In genomic region chr15:74821091-74821789, GRCh38 we compare ENCODE assay signal across 10 cellular contexts. TPM values are rescaled to one million over a fixed set of nuclear protein-coding genes. Genes with fewer than 3 reads are reported as not detected.
A peak's percentile ranks its signal among the peaks of the same experiment; 100 is the strongest.
DNase-seq lines count a peak whose midpoint lies in the region; ATAC-seq, FAIRE-seq and TF ChIP-seq lines count a peak whose summit lies in the region.
"Had no signal": no experiment of that assay in that cellular context is flagged by ENCODE, and none has a peak within 500 bp of the region (broad histone marks: within the 10 kb centered on the region; RNA-seq: fewer than 3 reads in every experiment).

No MANE protein-coding gene starts in this region.

- 53 to 59% (median 58%) methylated on average over 11 of the region's 11 CpGs for WGBS in ovary, 3 donors

- DNase-seq in bronchial epithelial cell (ENCODE audit: low read depth) (peak; percentile 34), ovary (no peak), hippocampal formation (lab: John Stamatoyannopoulos, UW) (no peak), MG63 (no peak), DMS79 (lab: John Stamatoyannopoulos, UW) (no peak)
- DNase-seq: NCI-H748 treated with DMSO at 0.1 percent for 48 hours had no signal

- H3K4me1 ChIP-seq in ovary (ENCODE audit: insufficient read depth), result peaks cover 1% of the 10 kb centered on the region

- H3K4me3 ChIP-seq in bronchial epithelial cell (ENCODE audit: low read depth, low read length), result no peak overlapping the region
- no peak overlapping the region for H3K4me3 ChIP-seq in ovary
- no peak overlapping the region for H3K4me3 ChIP-seq in MG63

- no peak for TF ChIP-seq EP300 in ovary (IDR thresholded peaks at IDR 0.05)

- peaks cover 7% of the 10 kb centered on the region for H3K27me3 ChIP-seq in bronchial epithelial cell (ENCODE audit: control insufficient read depth, insufficient read depth, low read length)
- no peaks in the 10 kb centered on the region for H3K27me3 ChIP-seq in ovary
- H3K27me3 ChIP-seq in MG63, result no peaks in the 10 kb centered on the region

- no peak overlapping the region for H3K27ac ChIP-seq in ovary

- H3K36me3 ChIP-seq in bronchial epithelial cell (ENCODE audit: control insufficient read depth, insufficient read depth, low read length) (no peaks in the 10 kb centered on the region), ovary (no peaks in the 10 kb centered on the region), MG63 (no peaks in the 10 kb centered on the region)

- intact Hi-C loops in ovary (cut with DNase I), result no loop called here

- peak; percentile 18 for TF ChIP-seq CTCF in GM12873 (IDR thresholded peaks at IDR 0.05; ENCODE audit: insufficient read depth, low read depth, low read length, missing control alignments)
- no peak for TF ChIP-seq CTCF in bronchial epithelial cell (IDR thresholded peaks at IDR 0.05; ENCODE audit: insufficient read depth, low read length, severe bottlenecking)
- TF ChIP-seq CTCF in ovary (IDR thresholded peaks at IDR 0.05), result no peak

- peak; percentile 75 for FAIRE-seq in bronchial epithelial cell (lab: Jason Lieb, UNC)

- ATAC-seq in GM19463 (IDR thresholded peaks at IDR 0.05; ENCODE audit: unreplicated experiment), result peak; percentile 85
- peak; percentile 63 for ATAC-seq in HG03520 (IDR thresholded peaks at IDR 0.05; ENCODE audit: unreplicated experiment)

- TF ChIP-seq POLR2A in ovary (IDR thresholded peaks at IDR 0.05), result no peak

- H3K9me3 ChIP-seq in ovary, result no peaks in the 10 kb centered on the region
- no peaks in the 10 kb centered on the region for H3K9me3 ChIP-seq in MG63

RNA-seq across cellular contexts. Expression of gene CPLX3, which starts 5.2 kb away (rescaled TPM):
- total RNA-seq in bronchial epithelial cell, result not detected in 2 replicates
- not detected for total RNA-seq in ovary
- not detected for polyA plus RNA-seq in ovary
- total RNA-seq in MG63 (2014; rRNA removed; shearing (Covaris generic); ENCODE audit: low replicate concordance), result not detected in 2 replicates
- total RNA-seq: glomerular endothelial cell had no signal

RNA-seq across cellular contexts. Expression of gene LMAN1L, which starts 8.6 kb away (rescaled TPM):
- total RNA-seq in bronchial epithelial cell (under 0.01 TPM in 1 of 2 replicates, not detected in the other), ovary (not detected)
- not detected for polyA plus RNA-seq in ovary
- not detected in 2 replicates for total RNA-seq in MG63 (2014; rRNA removed; shearing (Covaris generic); ENCODE audit: low replicate concordance)

RNA-seq across cellular contexts. Expression of gene ULK3, which starts 21.7 kb away (rescaled TPM):
- 17.4 and 23.6 TPM in 2 replicates for total RNA-seq in bronchial epithelial cell
- 10 to 100 TPM; 25.2 to 45.7 (median 27.8) TPM for total RNA-seq in ovary
- 10 to 100 TPM; 17.4 to 22.6 TPM for polyA plus RNA-seq in ovary
- 14.5 and 19.5 TPM in 2 replicates for total RNA-seq in MG63 (2014; rRNA removed; shearing (Covaris generic); ENCODE audit: low replicate concordance)

RNA-seq across cellular contexts. Expression of gene CSK, which starts 39.4 kb away (rescaled TPM):
- 28.9 and 29.2 TPM in 2 replicates for total RNA-seq in bronchial epithelial cell
- total RNA-seq in ovary, result 10 to 100 TPM; 10.7 to 49.6 (median 42.1) TPM
- 10 to 100 TPM in 1 of 2 donors, 1 to 10 TPM in 1; 9.2 to 21.6 TPM for polyA plus RNA-seq in ovary
- total RNA-seq in MG63 (2014; rRNA removed; shearing (Covaris generic); ENCODE audit: low replicate concordance), result 42.0 and 57.2 TPM in 2 replicates

RNA-seq across cellular contexts. Expression of gene SCAMP2, which starts 51.9 kb away (rescaled TPM):
- 20.5 and 30.7 TPM in 2 replicates for total RNA-seq in bronchial epithelial cell
- total RNA-seq in ovary, result 10 to 100 TPM; 22.9 to 65.5 (median 53.1) TPM
- 10 to 100 TPM; 27.4 to 60.5 TPM for polyA plus RNA-seq in ovary
- total RNA-seq in MG63 (2014; rRNA removed; shearing (Covaris generic); ENCODE audit: low replicate concordance), result 10.7 and 21.6 TPM in 2 replicates
